27 cellular contexts compared by ENCODE assay signal in the genomic region with DNA sequence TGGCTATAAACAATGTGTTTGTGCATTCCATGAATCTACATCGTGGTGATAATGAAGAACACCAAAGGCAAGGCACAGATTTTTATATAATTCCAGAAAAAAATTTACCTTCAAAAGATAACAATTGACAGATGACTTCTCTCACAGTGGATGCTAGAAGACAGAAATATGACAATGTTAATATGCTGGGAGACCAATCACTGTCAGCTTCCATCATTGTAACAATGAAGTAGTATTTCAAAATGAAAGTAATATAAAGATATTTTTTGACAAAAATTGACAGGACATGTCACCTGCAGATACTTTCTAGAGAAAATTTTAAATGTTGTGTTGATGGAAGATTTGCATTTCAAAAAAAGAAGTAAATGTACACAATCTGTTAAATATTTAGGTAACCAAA.
"Had no signal": no experiment of that assay in that cellular context is flagged by ENCODE, and none has a peak within 500 bp of the region (broad histone marks: within the 10 kb centered on the region; RNA-seq: fewer than 3 reads in every experiment).

No MANE protein-coding gene starts in this region.

- H3K9me3 ChIP-seq: colonic mucosa, esophagus muscularis mucosa, gastrocnemius medialis, gastroesophageal sphincter had no signal

- DNase-seq: colonic mucosa; cortex of kidney; dermis blood vessel endothelial cell; dorsolateral prefrontal cortex; effector CD4-positive, alpha-beta T cell; effector CD8-positive, alpha-beta T cell; effector memory CD4-positive, alpha-beta T cell; effector memory CD8-positive, alpha-beta T cell; endodermal cell; erythroblast; esophagus squamous epithelium; foreskin fibroblast; foreskin keratinocyte; foreskin melanocyte; gastrocnemius medialis; glutamatergic neuron; head of caudate nucleus; heart left ventricle; heart right ventricle had no signal

- H3K27me3 ChIP-seq: colonic mucosa, dorsolateral prefrontal cortex, esophagus muscularis mucosa, esophagus squamous epithelium, foreskin keratinocyte, gastrocnemius medialis, gastroesophageal sphincter, heart left ventricle, heart right ventricle had no signal

- H3K4me3 ChIP-seq: colonic mucosa, coronary artery, dorsolateral prefrontal cortex, esophagus muscularis mucosa, esophagus squamous epithelium, gastrocnemius medialis, gastroesophageal sphincter, heart left ventricle, heart right ventricle had no signal

- H3K36me3 ChIP-seq: colonic mucosa, esophagus muscularis mucosa, esophagus squamous epithelium, gastrocnemius medialis, gastroesophageal sphincter, heart left ventricle, heart right ventricle had no signal

- FAIRE-seq: colon, endometrium, endothelial cell of umbilical vein, frontal cortex had no signal

- H3K27ac ChIP-seq: colonic mucosa, coronary artery, dorsolateral prefrontal cortex, epithelial cell of prostate, esophagus muscularis mucosa, esophagus squamous epithelium, foreskin keratinocyte, gastrocnemius medialis, gastroesophageal sphincter, heart left ventricle, heart right ventricle had no signal
